ENCODE assay signal across 1 cellular context in the genomic region with DNA sequence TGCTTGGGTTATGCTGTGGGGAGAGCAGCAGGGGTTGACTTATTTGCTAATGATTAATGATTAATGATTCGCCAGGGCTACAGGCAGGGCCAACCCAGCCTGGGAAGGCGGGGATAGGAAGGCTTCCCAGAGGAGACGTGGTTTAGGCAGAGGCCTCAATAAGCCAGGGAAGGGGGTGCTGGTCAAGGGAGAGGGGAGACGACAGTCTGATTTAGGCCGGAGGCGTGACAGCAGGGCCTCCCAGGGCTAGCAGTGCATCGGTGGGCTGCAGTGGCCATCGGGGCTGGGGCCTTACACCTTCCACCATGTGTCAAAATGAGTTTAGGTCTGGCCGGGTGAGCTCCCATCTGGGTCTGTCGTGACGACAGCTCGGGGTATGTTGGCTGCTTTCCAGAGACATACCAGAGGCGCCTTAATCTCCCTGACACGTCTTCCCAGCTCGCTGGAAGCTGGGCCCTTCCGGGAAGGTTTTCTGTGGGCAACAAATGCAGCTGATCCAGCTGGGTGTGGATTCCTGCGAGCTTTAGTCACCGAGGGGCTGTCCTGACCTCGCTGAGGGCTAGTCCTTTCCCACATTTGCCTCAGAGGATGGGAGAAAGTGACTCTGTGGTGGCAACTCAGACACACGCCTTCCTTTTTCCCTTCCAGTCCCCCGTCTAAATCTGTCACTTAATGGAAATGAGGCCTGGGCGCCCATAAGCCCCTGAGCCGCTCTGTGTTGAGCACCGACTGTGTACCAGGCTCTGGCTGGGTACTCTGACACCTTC.
A peak's percentile ranks its signal among the peaks of the same experiment; 100 is the strongest.
TF ChIP-seq lines count a peak whose summit lies in the region.

No MANE protein-coding gene starts in this region.

TF ChIP-seq in HCT116, 20 proteins besides CTCF, POLR2A, EP300 and RAD21 (continued from another document):
- TF ChIP-seq REST (IDR thresholded peaks at IDR 0.05; ENCODE audit: low read depth), result no peak
- TF ChIP-seq, protein P1, sequence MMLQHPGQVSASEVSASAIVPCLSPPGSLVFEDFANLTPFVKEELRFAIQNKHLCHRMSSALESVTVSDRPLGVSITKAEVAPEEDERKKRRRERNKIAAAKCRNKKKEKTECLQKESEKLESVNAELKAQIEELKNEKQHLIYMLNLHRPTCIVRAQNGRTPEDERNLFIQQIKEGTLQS (IDR thresholded peaks at IDR 0.05), result no peak
- no peak for TF ChIP-seq ZNF274 (IDR thresholded peaks at IDR 0.05; ENCODE audit: low read depth, low read length)
- no peak for TF ChIP-seq SIN3A (IDR thresholded peaks at IDR 0.05; ENCODE audit: low read depth)
- TF ChIP-seq JUND (IDR thresholded peaks at IDR 0.05), result peak; percentile 55; the same call in 1 of the 2 replicates
- TF ChIP-seq TCF7L2 (IDR thresholded peaks at IDR 0.05; ENCODE audit: borderline replicate concordance, extremely low read depth, insufficient read depth, insufficient read length), result no peak
- TF ChIP-seq SP1 (IDR thresholded peaks at IDR 0.05; ENCODE audit: low read depth), result peak; percentile 55
- no peak for TF ChIP-seq EZH2 (IDR thresholded peaks at IDR 0.05)
